In the genomic region with DNA sequence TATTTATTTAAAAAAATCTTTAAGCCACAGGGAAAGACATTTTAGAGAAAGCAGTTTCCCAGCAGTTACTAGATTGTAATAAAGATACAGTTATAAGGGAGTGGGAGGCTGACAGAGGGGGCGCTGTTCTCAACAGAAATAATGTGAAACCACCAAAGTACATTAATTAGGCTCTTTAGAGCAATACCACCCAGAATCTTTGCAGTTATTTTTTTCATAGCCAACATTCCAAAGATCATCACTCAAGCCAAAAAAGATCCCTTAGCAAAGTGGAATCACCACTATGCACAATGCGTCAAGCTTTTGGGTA, we compare ENCODE assay signal across 14 cellular contexts.
DNase-seq lines count a peak whose midpoint lies in the region; ATAC-seq, FAIRE-seq and TF ChIP-seq lines count a peak whose summit lies in the region.
"Had no signal": no experiment of that assay in that cellular context is flagged by ENCODE, and none has a peak within 500 bp of the region (broad histone marks: within the 10 kb centered on the region; RNA-seq: fewer than 3 reads in every experiment).

No MANE protein-coding gene starts in this region.

- BruUV-seq in HepG2 (replicated peaks; lab: Mats Ljungman, UMichigan) (no TSS peak), Panc1 (replicated peaks; lab: Mats Ljungman, UMichigan) (no TSS peak)

- DNase-seq in HepG2 (ENCODE audit: low spot score) (no peak), right lobe of liver (no peak), Panc1 (ENCODE audit: low read depth, low spot score) (no peak), globus pallidus (ENCODE audit: low spot score) (peak; percentile 1), NCI-H187 (lab: John Stamatoyannopoulos, UW) (no peak), T-cell (no peak), dedifferentiated amniotic fluid mesenchymal stem cell (ENCODE audit: extremely low spot score) (no peak)
- DNase-seq: activated naive CD4-positive, alpha-beta T cell; NCI-H526 treated with DMSO at 0.1 percent for 48 hours; small intestine had no signal

- no peak overlapping the region for H3K9ac ChIP-seq in HepG2 (ENCODE audit: insufficient read depth, low read depth, low read length)

- POLR2A ChIA-PET in HepG2 (lab: Yijun Ruan, JAX), result no interaction called here
- POLR2A ChIA-PET in Panc1 (lab: Charles Lee), result no interaction called here
- POLR2A ChIA-PET in T-cell (lab: Charles Lee), result no interaction called here

- no peak overlapping the region for H3K27ac ChIP-seq in HepG2 (ENCODE audit: extremely low read length, insufficient read depth, low read length)
- no peak overlapping the region for H3K27ac ChIP-seq in right lobe of liver
- H3K27ac ChIP-seq in Panc1 (ENCODE audit: low read length), result no peak overlapping the region
- H3K27ac ChIP-seq: body of pancreas, SK-N-MC had no signal

- in situ Hi-C loops in HepG2 (cut with HindIII; ENCODE audit: extremely low pct_ligation_motif_present, low pct_unique_long_range_greater_than_20kb), result no loop called here
- in situ Hi-C loops in Panc1 (cut with HindIII; ENCODE audit: low pct_unique_long_range_greater_than_20kb, low sequenced_read_pairs), result no loop called here

- H3K4me3 Mint-ChIP-seq in T-cell, result no peak overlapping the region

- H3K27me3 ChIP-seq in HepG2 (ENCODE audit: control insufficient read depth in 1 of 2, insufficient read depth in 2 of 2, low read length in 2 of 2), result no peaks in the 10 kb centered on the region
- H3K27me3 ChIP-seq in right lobe of liver, result no peaks in the 10 kb centered on the region
- H3K27me3 ChIP-seq in Panc1 (ENCODE audit: control insufficient read depth, insufficient read depth, low read length), result no peaks in the 10 kb centered on the region
- H3K27me3 ChIP-seq: body of pancreas had no signal

- TF ChIP-seq RAD21 in HepG2 (CRISPR knock-in tag; IDR thresholded peaks at IDR 0.05), result no peak

- no peaks in the 10 kb centered on the region for H3K27me3 Mint-ChIP-seq in T-cell

- H3K4me1 Mint-ChIP-seq in T-cell, result no peaks in the 10 kb centered on the region

- H3K36me3 ChIP-seq in HepG2 (replicated peaks in 1 of 2; ENCODE audit: control insufficient read depth in 1 of 2, insufficient read depth in 2 of 2, low read length in 2 of 2) (no peaks in the 10 kb centered on the region), right lobe of liver (no peaks in the 10 kb centered on the region), Panc1 (ENCODE audit: control insufficient read depth, insufficient read depth, low read length) (no peaks in the 10 kb centered on the region)

- TF ChIP-seq POLR2A in HepG2 (IDR thresholded peaks at IDR 0.05; ENCODE audit: insufficient read depth in 1 of 2, low read depth in 2 of 2, low read length in 2 of 2) (no peak), right lobe of liver (IDR thresholded peaks at IDR 0.05) (no peak)

- CTCF ChIA-PET in HepG2 (lab: Yijun Ruan, JAX; ENCODE audit: low intra/inter-chr PET ratio, low total read pairs), result no interaction called here
- CTCF ChIA-PET in Panc1 (lab: Charles Lee), result no interaction called here
- CTCF ChIA-PET in T-cell (lab: Charles Lee), result no interaction called here

- H3K4me1 ChIP-seq in HepG2 (ENCODE audit: insufficient read depth, low read length) (no peaks in the 10 kb centered on the region), right lobe of liver (no peaks in the 10 kb centered on the region), Panc1 (ENCODE audit: control insufficient read depth, insufficient read depth, low read length) (no peaks in the 10 kb centered on the region)
- H3K4me1 ChIP-seq: body of pancreas had no signal

- 31% methylated on average over 2 of the region's 2 CpGs for WGBS in HepG2 (ENCODE audit: low lambda C conversion rate)
- WGBS in right lobe of liver (ENCODE audit: insufficient coverage, low coverage, low lambda C conversion rate, missing lambda C conversion rate), result 41% methylated on average over 2 of the region's 2 CpGs

- H3K4me2 ChIP-seq in HepG2 (ENCODE audit: low read depth, low read length), result peak overlapping the region; percentile 59

- no peak for FAIRE-seq in HepG2 (lab: Jason Lieb, UNC)
- FAIRE-seq: islet of Langerhans, small intestine had no signal

- 0 out of 2 replicates have a peak, but pooled peaks have one; percentile 28 for TF ChIP-seq CTCF in HepG2 (CRISPR knock-in tag; IDR thresholded peaks at IDR 0.05)
- TF ChIP-seq CTCF in right lobe of liver (IDR thresholded peaks at IDR 0.05), result no peak
- TF ChIP-seq CTCF in Panc1 (IDR thresholded peaks at IDR 0.05), result peak; percentile 25; the same call in 1 of the 2 replicates

- no peak overlapping the region for H3K27ac Mint-ChIP-seq in T-cell

- no peaks in the 10 kb centered on the region for H3K9me3 ChIP-seq in HepG2 (ENCODE audit: low read length)
- H3K9me3 ChIP-seq in right lobe of liver, result no peaks in the 10 kb centered on the region
- H3K9me3 ChIP-seq in Panc1 (ENCODE audit: control insufficient read depth, insufficient read depth, low read depth, low read length), result no peaks in the 10 kb centered on the region
- H3K9me3 ChIP-seq: body of pancreas had no signal

- H3K36me3 Mint-ChIP-seq in T-cell, result no peaks in the 10 kb centered on the region

- intact Hi-C loops in HepG2 (cut with micrococcal nuclease; ENCODE audit: unreplicated experiment), result loop anchor here (10.0 kb wide), 1 partner anchor 686 kb away; no protein-coding TSS in a partner anchor
- intact Hi-C loops in right lobe of liver (cut with DNase I), result no loop called here
- intact Hi-C loops in Panc1 (cut with micrococcal nuclease; ENCODE audit: unreplicated experiment), result no loop called here

- H3K9me3 Mint-ChIP-seq in T-cell, result peaks cover under 1 to 23% (median 9%) of the 10 kb centered on the region in 3 donors

- TF ChIP-seq EP300 in HepG2 (IDR thresholded peaks at IDR 0.05; ENCODE audit: low read depth in 2 of 2, low read length in 2 of 2) (no peak), HepG2 (CRISPR knock-in tag; IDR thresholded peaks at IDR 0.05; ENCODE audit: borderline replicate concordance) (no peak)

- H2AFZ ChIP-seq in HepG2 (ENCODE audit: low read length), result peak overlapping the region; percentile 79

- H3K4me3 ChIP-seq in HepG2 (replicated peaks in 1 of 3; ENCODE audit: insufficient read depth in 1 of 3, low read depth in 2 of 3, low read length in 3 of 3), result peak overlapping the region in 2 of 3 experiments; percentile 26 to 49; a peak in 1 of 6 replicates
- H3K4me3 ChIP-seq in right lobe of liver, result no peak overlapping the region
- H3K4me3 ChIP-seq in Panc1 (ENCODE audit: low read depth in 2 of 2, low read length in 2 of 2), result peak overlapping the region; percentile 13 to 16; a peak in 3 of 4 replicates
- H3K4me3 ChIP-seq: body of pancreas, SK-N-MC had no signal

- H3K79me2 ChIP-seq in HepG2 (ENCODE audit: insufficient read depth, low read length), result no peaks in the 10 kb centered on the region

- H4K20me1 ChIP-seq in HepG2 (ENCODE audit: insufficient read depth, low read length), result no peaks in the 10 kb centered on the region

- ATAC-seq in HepG2 (peak; percentile 77), right lobe of liver (no peak), Panc1 (no peak), GM18909 (IDR thresholded peaks at IDR 0.05; ENCODE audit: poor library complexity, unreplicated experiment) (no peak), T-cell (replicated peaks in 1 of 4) (no peak)
- ATAC-seq: body of pancreas had no signal

TF ChIP-seq in HepG2, 621 proteins besides CTCF, POLR2A, EP300 and RAD21:
- TF ChIP-seq TEF (CRISPR knock-in tag; IDR thresholded peaks at IDR 0.05) (no peak), ZNF136 (CRISPR knock-in tag; IDR thresholded peaks at IDR 0.05; ENCODE audit: low read depth) (no peak), HNRNPL (IDR thresholded peaks at IDR 0.05; ENCODE audit: low read depth, low read length) (no peak), RBM22 (optimal IDR thresholded peaks at IDR 0.05; ENCODE audit: low read length) (no peak), PTBP1 (IDR thresholded peaks at IDR 0.05; ENCODE audit: low read depth, low read length, poor library complexity, severe bottlenecking) (no peak), ZNF30 (CRISPR knock-in tag; IDR thresholded peaks at IDR 0.05) (no peak), FOXJ3 (CRISPR knock-in tag; IDR thresholded peaks at IDR 0.05; ENCODE audit: borderline replicate concordance) (no peak), GATA4 (IDR thresholded peaks at IDR 0.05; ENCODE audit: borderline replicate concordance, low read depth) (no peak), MXD4 (CRISPR knock-in tag; IDR thresholded peaks at IDR 0.05) (no peak), PAF1 (CRISPR knock-in tag; IDR thresholded peaks at IDR 0.05) (no peak)
- TF ChIP-seq, protein P1, sequence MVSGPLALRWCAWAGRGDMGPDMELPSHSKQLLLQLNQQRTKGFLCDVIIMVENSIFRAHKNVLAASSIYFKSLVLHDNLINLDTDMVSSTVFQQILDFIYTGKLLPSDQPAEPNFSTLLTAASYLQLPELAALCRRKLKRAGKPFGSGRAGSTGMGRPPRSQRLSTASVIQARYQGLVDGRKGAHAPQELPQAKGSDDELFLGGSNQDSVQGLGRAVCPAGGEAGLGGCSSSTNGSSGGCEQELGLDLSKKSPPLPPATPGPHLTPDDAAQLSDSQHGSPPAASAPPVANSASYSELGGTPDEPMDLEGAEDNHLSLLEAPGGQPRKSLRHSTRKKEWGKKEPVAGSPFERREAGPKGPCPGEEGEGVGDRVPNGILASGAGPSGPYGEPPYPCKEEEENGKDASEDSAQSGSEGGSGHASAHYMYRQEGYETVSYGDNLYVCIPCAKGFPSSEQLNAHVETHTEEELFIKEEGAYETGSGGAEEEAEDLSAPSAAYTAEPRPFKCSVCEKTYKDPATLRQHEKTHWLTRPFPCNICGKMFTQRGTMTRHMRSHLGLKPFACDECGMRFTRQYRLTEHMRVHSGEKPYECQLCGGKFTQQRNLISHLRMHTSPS (CRISPR knock-in tag; IDR thresholded peaks at IDR 0.05; ENCODE audit: low read depth), result no peak

Comparison
In these comparisons a context has a peak if more than half of its experiments do, and no peak if none do; other contexts are left out.
1. H3K4me3 ChIP-seq: peak in HepG2 (2 of 3) and Panc1 (2 of 2); none in right lobe of liver (0 of 3).
2. CTCF ChIP-seq: peak in HepG2 (single experiment) and Panc1 (single experiment); none in right lobe of liver (0 of 4).